1 cellular context compared by ENCODE assay signal in genomic region chr5:54140247-54140646, GRCh38.
TF ChIP-seq lines count a peak whose summit lies in the region.

No MANE protein-coding gene starts in this region.

TF ChIP-seq in K562, 482 proteins besides CTCF, POLR2A, EP300 and RAD21 (continued from another document):
- TF ChIP-seq MXD1 (CRISPR knock-in tag; IDR thresholded peaks at IDR 0.05; ENCODE audit: borderline replicate concordance, poor library complexity, severe bottlenecking), result no peak
TF ChIP-seq in K562: peak in this region for 2.
